In genomic region chr20:61048292-61048691, GRCh38 we compare ENCODE assay signal across 32 cellular contexts.
"Had no signal": no experiment of that assay in that cellular context is flagged by ENCODE, and none has a peak within 500 bp of the region (broad histone marks: within the 10 kb centered on the region; RNA-seq: fewer than 3 reads in every experiment).

No MANE protein-coding gene starts in this region.

- H3K4me3 ChIP-seq: adrenal gland, ascending aorta, body of pancreas, breast epithelium, cardiac muscle cell had no signal

- H3K4me1 ChIP-seq: adrenal gland, ascending aorta, breast epithelium had no signal

- ATAC-seq: activated naive CD4-positive, alpha-beta T cell treated with anti-CD3 and anti-CD28 coated beads, Interleukin-2, amount 50 U/mL, for 72 hours; activated naive CD8-positive, alpha-beta T cell treated with anti-CD3 and anti-CD28 coated beads, Interleukin-2, amount 50 U/mL, for 24 hours; activated T-cell treated with anti-CD3 and anti-CD28 coated beads, Interleukin-2, amount 50 U/mL, for 4 hours; activated T-cell treated with anti-CD3 and anti-CD28 coated beads, Interleukin-2, amount 50 U/mL, for 72 hours; activated T-helper 17 cell treated with anti-CD3 and anti-CD28 coated beads, Interleukin-2, amount 50 U/mL, for 72 hours; body of pancreas had no signal

- H3K9me3 ChIP-seq: adrenal gland, ascending aorta, body of pancreas, breast epithelium had no signal

- DNase-seq: activated effector memory CD4-positive, alpha-beta T cell treated with anti-CD3 and anti-CD28 coated beads, Interleukin-2, amount 50 U/mL, for 16 hours; activated effector memory CD4-positive, alpha-beta T cell treated with Interleukin-2 at 50 U/mL for 16 hours; activated gamma-delta T cell; activated gamma-delta T cell treated with Interleukin-2 at 50 U/mL for 16 hours; activated naive CD4-positive, alpha-beta T cell; activated naive CD4-positive, alpha-beta T cell treated with anti-CD3 and anti-CD28 coated beads for 36 hours; activated naive CD4-positive, alpha-beta T cell treated with anti-CD3 and anti-CD28 coated beads, Interleukin-2, amount 10 ng/mL, durations not matched to agents 7 days and 5 days; activated naive CD4-positive, alpha-beta T cell treated with anti-CD3 and anti-CD28 coated beads, Interleukin-2, amount 50 U/mL, for 16 hours; activated naive CD4-positive, alpha-beta T cell treated with Interleukin-2 at 50 U/mL for 16 hours; activated naive CD8-positive, alpha-beta T cell treated with anti-CD3 and anti-CD28 coated beads for 36 hours; activated naive CD8-positive, alpha-beta T cell treated with anti-CD3 and anti-CD28 coated beads, Interleukin-2, amount 10 ng/mL, durations not matched to agents 7 days and 5 days; activated naive CD8-positive, alpha-beta T cell treated with anti-CD3 and anti-CD28 coated beads, Interleukin-2, amount 50 U/mL, for 24 hours; activated T-cell treated with anti-CD3 and anti-CD28 coated beads for 4 hours; activated T-cell treated with anti-CD3 and anti-CD28 coated beads, Interleukin-2, amount 50 U/mL, for 1 hour; activated T-cell treated with anti-CD3 and anti-CD28 coated beads, Interleukin-2, amount 50 U/mL, for 24 hours; activated T-cell treated with anti-CD3 and anti-CD28 coated beads, Interleukin-2, amount 50 U/mL, for 4 hours; activated T-cell treated with anti-CD3 and anti-CD28 coated beads, Interleukin-2, amount 50 U/mL, for 48 hours; activated T-cell treated with anti-CD3 and anti-CD28 coated beads, Interleukin-2, amount 50 U/mL, for 72 hours; adrenal gland; amniotic stem cell; amygdala; anterior cingulate cortex; aorta; body of pancreas; brain microvascular endothelial cell; central memory CD4-positive, alpha-beta T cell; cerebellar nuclear complex had no signal

- H3K36me3 ChIP-seq: adrenal gland, ascending aorta, brain microvascular endothelial cell, breast epithelium, cardiac muscle cell had no signal

- H3K27ac ChIP-seq: adrenal gland, ascending aorta, body of pancreas, brain microvascular endothelial cell, breast epithelium, cardiac muscle cell had no signal

- H3K27me3 ChIP-seq: adrenal gland, ascending aorta, body of pancreas, brain microvascular endothelial cell, cardiac muscle cell had no signal
